ENCODE assay signal across 15 cellular contexts in genomic region chr3:172179680-172180399, GRCh38.
A peak's percentile ranks its signal among the peaks of the same experiment; 100 is the strongest.
DNase-seq lines count a peak whose midpoint lies in the region; ATAC-seq, FAIRE-seq and TF ChIP-seq lines count a peak whose summit lies in the region.
"Had no signal": no experiment of that assay in that cellular context is flagged by ENCODE, and none has a peak within 500 bp of the region (broad histone marks: within the 10 kb centered on the region; RNA-seq: fewer than 3 reads in every experiment).

No MANE protein-coding gene starts in this region.

- H4K20me1 ChIP-seq in astrocyte (ENCODE audit: insufficient read depth, low read length): peaks cover 86% of the 10 kb centered on the region

- H3K9me3 ChIP-seq in astrocyte (ENCODE audit: insufficient read depth, low read depth, low read length) (no peaks in the 10 kb centered on the region), ascending aorta (no peaks in the 10 kb centered on the region)
- H3K9me3 ChIP-seq: neutrophil had no signal

- DNase-seq in SIG-M5 treated with dmso at 0.1 percent for 504 hours (lab: John Stamatoyannopoulos, UW; ENCODE audit: unreplicated experiment) (peak; percentile 21), SIG-M5 (lab: John Stamatoyannopoulos, UW) (no peak), astrocyte (ENCODE audit: low read depth) (no peak), NCI-H1417 treated with DMSO at 0.1 percent for 48 hours (lab: John Stamatoyannopoulos, UW) (no peak), D341Med (ENCODE audit: low spot score) (no peak), ascending aorta (ENCODE audit: low spot score in 2 of 2) (no peak)
- no peak for DNase-seq in stimulated activated effector memory CD8-positive, alpha-beta T cell treated with anti-CD3 and anti-CD28 coated beads, Interleukin-12 subunit alpha, Interleukin-12 subunit beta, amount 100 ng/mL, for 72 hours (ENCODE audit: low spot score in 2 of 2)
- DNase-seq: anterior cingulate cortex; NCI-H510A; stimulated activated CD4-positive, alpha-beta T cell treated with anti-CD3 and anti-CD28 coated beads, Interleukin-2, amount 100 ng/mL, for 24 hours had no signal

- TF ChIP-seq CTCF in astrocyte (IDR thresholded peaks at IDR 0.05; ENCODE audit: insufficient read depth, low read depth, low read length) (no peak), ascending aorta (IDR thresholded peaks at IDR 0.05) (no peak)

- H3K27ac ChIP-seq in astrocyte (ENCODE audit: low read depth, low read length) (no peak overlapping the region), ascending aorta (no peak overlapping the region)
- H3K27ac ChIP-seq: epithelial cell of prostate, KMS-11, neutrophil had no signal

- H3K9ac ChIP-seq in astrocyte (ENCODE audit: low read length): no peak overlapping the region
- H3K9ac ChIP-seq: KMS-11 had no signal

- H3K27me3 ChIP-seq in astrocyte (ENCODE audit: insufficient read depth, low read length) (no peaks in the 10 kb centered on the region), ascending aorta (no peaks in the 10 kb centered on the region)
- H3K27me3 ChIP-seq: neutrophil had no signal

- no peak for FAIRE-seq in astrocyte (lab: Jason Lieb, UNC)

- H3K4me1 ChIP-seq in astrocyte (ENCODE audit: insufficient read depth, low read length) (peaks cover 27% of the 10 kb centered on the region), ascending aorta (peaks cover 6 to 34% of the 10 kb centered on the region in 2 donors)

- H3K36me3 ChIP-seq in astrocyte (ENCODE audit: insufficient read depth, low read length) (no peaks in the 10 kb centered on the region), ascending aorta (no peaks in the 10 kb centered on the region)
- H3K36me3 ChIP-seq: neutrophil had no signal

- no peak overlapping the region for H2AFZ ChIP-seq in astrocyte (ENCODE audit: low read depth, low read length)

- H3K27me3 Mint-ChIP-seq in astrocyte (ENCODE audit: low read depth, unreplicated experiment): no peaks in the 10 kb centered on the region

- no peaks in the 10 kb centered on the region for H3K9me3 Mint-ChIP-seq in astrocyte (ENCODE audit: unreplicated experiment)
- no peaks in the 10 kb centered on the region for H3K9me3 Mint-ChIP-seq in stimulated activated effector memory CD8-positive, alpha-beta T cell treated with anti-CD3 and anti-CD28 coated beads, Interleukin-12 subunit alpha, Interleukin-12 subunit beta, amount 100 ng/mL, for 72 hours

- H3K4me3 Mint-ChIP-seq in astrocyte (ENCODE audit: unreplicated experiment): peak overlapping the region; percentile 2
- H3K4me3 Mint-ChIP-seq in stimulated activated effector memory CD8-positive, alpha-beta T cell treated with anti-CD3 and anti-CD28 coated beads, Interleukin-12 subunit alpha, Interleukin-12 subunit beta, amount 100 ng/mL, for 72 hours: no peak overlapping the region
- H3K4me3 Mint-ChIP-seq: T-helper 1 cell treated with Interleukin-12 subunit alpha and Interleukin-12 subunit beta and Interleukin-4 antibody, amounts not matched to agents 30 μg/mL and 1 μg/mL, for 36 hours had no signal

- peaks cover 99% of the 10 kb centered on the region for H3K79me2 ChIP-seq in astrocyte (ENCODE audit: insufficient read depth, low read length)

- peak; percentile 52 for ATAC-seq in HG03139 (IDR thresholded peaks at IDR 0.05; ENCODE audit: unreplicated experiment)
- peak; percentile 29 for ATAC-seq in stimulated activated effector memory CD8-positive, alpha-beta T cell treated with anti-CD3 and anti-CD28 coated beads, Interleukin-12 subunit alpha, Interleukin-12 subunit beta, amount 100 ng/mL, for 72 hours

- no peak overlapping the region for H3K4me3 ChIP-seq in astrocyte (ENCODE audit: insufficient read depth, low read depth, low read length)
- H3K4me3 ChIP-seq in ascending aorta: no peak overlapping the region

- intact Hi-C loops in ascending aorta (cut with DNase I): no loop called here

- H3K27ac Mint-ChIP-seq in astrocyte (ENCODE audit: unreplicated experiment): no peak overlapping the region
- no peak overlapping the region for H3K27ac Mint-ChIP-seq in stimulated activated effector memory CD8-positive, alpha-beta T cell treated with anti-CD3 and anti-CD28 coated beads, Interleukin-12 subunit alpha, Interleukin-12 subunit beta, amount 100 ng/mL, for 72 hours
- H3K27ac Mint-ChIP-seq: T-helper 1 cell treated with Interleukin-12 subunit alpha and Interleukin-12 subunit beta and Interleukin-4 antibody, amounts not matched to agents 30 μg/mL and 1 μg/mL, for 36 hours had no signal

- peaks cover 70% of the 10 kb centered on the region for H3K4me1 Mint-ChIP-seq in astrocyte (ENCODE audit: low read depth, unreplicated experiment)
- peaks cover 52% of the 10 kb centered on the region for H3K4me1 Mint-ChIP-seq in stimulated activated effector memory CD8-positive, alpha-beta T cell treated with anti-CD3 and anti-CD28 coated beads, Interleukin-12 subunit alpha, Interleukin-12 subunit beta, amount 100 ng/mL, for 72 hours

- H3K4me2 ChIP-seq in astrocyte (ENCODE audit: low read length): no peak overlapping the region

- H3K36me3 Mint-ChIP-seq in astrocyte (ENCODE audit: low read depth, unreplicated experiment): peaks cover 11% of the 10 kb centered on the region
- H3K36me3 Mint-ChIP-seq in stimulated activated effector memory CD8-positive, alpha-beta T cell treated with anti-CD3 and anti-CD28 coated beads, Interleukin-12 subunit alpha, Interleukin-12 subunit beta, amount 100 ng/mL, for 72 hours: peaks cover 5% of the 10 kb centered on the region
